ENCODE assay signal across 21 cellular contexts in the genomic region with DNA sequence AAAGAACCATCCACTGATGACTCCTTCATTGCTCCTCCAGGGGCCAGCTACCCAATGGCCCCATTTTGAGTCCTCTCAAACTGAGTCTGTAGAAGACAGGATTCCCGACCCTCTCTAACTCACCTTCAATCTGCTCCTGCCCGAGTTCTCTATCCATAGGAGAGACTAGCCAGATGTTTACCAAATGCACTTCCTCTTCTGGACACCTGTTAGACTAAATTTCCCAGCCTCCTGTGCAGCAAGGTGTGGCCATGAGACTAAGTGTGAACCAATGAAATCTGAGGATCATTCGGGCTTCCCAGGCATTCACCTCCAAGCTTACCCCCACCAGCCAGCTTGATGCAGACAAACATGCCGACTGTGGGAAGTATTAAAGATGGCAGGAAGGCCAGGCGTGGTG. TPM values are rescaled to one million over a fixed set of nuclear protein-coding genes. Genes with fewer than 3 reads are reported as not detected.
A peak's percentile ranks its signal among the peaks of the same experiment; 100 is the strongest.
DNase-seq lines count a peak whose midpoint lies in the region; ATAC-seq, FAIRE-seq and TF ChIP-seq lines count a peak whose summit lies in the region.
"Had no signal": no experiment of that assay in that cellular context is flagged by ENCODE, and none has a peak within 500 bp of the region (broad histone marks: within the 10 kb centered on the region; RNA-seq: fewer than 3 reads in every experiment).

No MANE protein-coding gene starts in this region.

- no peaks in the 10 kb centered on the region for H3K27me3 ChIP-seq in Karpas-422 (ENCODE audit: low read length)
- no peaks in the 10 kb centered on the region for H3K27me3 ChIP-seq in GM12878 (replicated peaks in 1 of 2; ENCODE audit: control insufficient read depth in 2 of 2, insufficient read depth in 2 of 2, low read length in 1 of 2)
- H3K27me3 ChIP-seq in parathyroid adenoma (ENCODE audit: control insufficient read depth, insufficient read depth, low read length) = no peaks in the 10 kb centered on the region
- H3K27me3 ChIP-seq: breast epithelium, MG63, upper lobe of right lung had no signal

- H3K27me3 Mint-ChIP-seq in Calu3 (ENCODE audit: unreplicated experiment) = no peaks in the 10 kb centered on the region
- H3K27me3 Mint-ChIP-seq: activated CD4-positive, alpha-beta T cell treated with anti-CD3 and anti-CD28 coated beads for 36 hours; natural killer cell treated with Interleukin-12 subunit alpha and Interleukin-12 subunit beta and Interleukin-15 and Interleukin-18, amount 100 ng/mL, for 72 hours had no signal

- no peak for TF ChIP-seq POLR2A in GM12878 (IDR thresholded peaks at IDR 0.05; ENCODE audit: low read depth, low read length)

- peaks cover 15% of the 10 kb centered on the region for H3K36me3 Mint-ChIP-seq in Calu3 (ENCODE audit: insufficient read depth, unreplicated experiment)
- H3K36me3 Mint-ChIP-seq: natural killer cell treated with Interleukin-12 subunit alpha and Interleukin-12 subunit beta and Interleukin-15 and Interleukin-18, amount 100 ng/mL, for 72 hours had no signal

- POLR2A ChIA-PET in GM12878 (lab: Charles Lee) = interaction anchor here (0.6 to 3.2 kb wide), 4 partner anchors 13 to 24 kb away, joined by 3 to 26 read pairs (median 5); no protein-coding TSS in a partner anchor

- H3K4me1 Mint-ChIP-seq in Calu3 (ENCODE audit: low read depth, unreplicated experiment) = peaks cover 32% of the 10 kb centered on the region

- H2AFZ ChIP-seq in Karpas-422 (ENCODE audit: low read length) (no peak overlapping the region), GM12878 (ENCODE audit: control insufficient read depth, low read depth, low read length) (no peak overlapping the region), parathyroid adenoma (no peak overlapping the region)

- H3K4me1 ChIP-seq in Karpas-422 (ENCODE audit: low read length) (peaks cover 32% of the 10 kb centered on the region), GM12878 (ENCODE audit: control insufficient read depth, insufficient read depth, low read length) (peaks cover 39% of the 10 kb centered on the region), parathyroid adenoma (peaks cover 6% of the 10 kb centered on the region)
- H3K4me1 ChIP-seq: breast epithelium had no signal

- DNase-seq in Calu3 = no peak
- DNase-seq in Karpas-422 = no peak
- DNase-seq in GM12878 (ENCODE audit: low read depth, low spot score) = no peak
- DNase-seq in NCI-H2029 (lab: John Stamatoyannopoulos, UW) = no peak
- DNase-seq: activated CD4-positive, alpha-beta T cell treated with anti-CD3 and anti-CD28 coated beads for 36 hours; activated naive CD4-positive, alpha-beta T cell treated with anti-CD3 and anti-CD28 coated beads for 36 hours; activated T-cell treated with anti-CD3 and anti-CD28 coated beads, Interleukin-2, amount 50 U/mL, for 48 hours; MG63; NCI-H2081; NCI-H2227 treated with DMSO at 0.1 percent for 48 hours; NCI-H69; RPMI8226; substantia nigra; T-helper 1 cell; upper lobe of right lung had no signal

- WGBS in GM12878 (ENCODE audit: insufficient coverage, insufficient replicate concordance, low lambda C conversion rate, missing lambda C conversion rate) = 79% methylated on average over 5 of the region's 5 CpGs

- BruUV-seq in Calu3 (replicated peaks; lab: Mats Ljungman, UMichigan) (no TSS peak), GM12878 (replicated peaks; lab: Mats Ljungman, UMichigan) (no TSS peak)

- H3K4me3 ChIP-seq in Karpas-422 (ENCODE audit: low read length) (no peak overlapping the region; the same call in 1 of the 2 replicates), GM12878 (0 out of 2 replicates have a peak overlapping the region, but pooled peaks have one; percentile 38), parathyroid adenoma (ENCODE audit: low read depth, low read length) (no peak overlapping the region)
- H3K4me3 ChIP-seq: breast epithelium, MG63, upper lobe of right lung had no signal

- ATAC-seq in GM12878 (no peak), GM18870 (IDR thresholded peaks at IDR 0.05; ENCODE audit: unreplicated experiment) (no peak), GM19328 (IDR thresholded peaks at IDR 0.05; ENCODE audit: unreplicated experiment) (no peak)
- ATAC-seq: activated CD4-positive, alpha-beta T cell treated with anti-CD3 and anti-CD28 coated beads for 36 hours; natural killer cell treated with Interleukin-12 subunit alpha and Interleukin-12 subunit beta and Interleukin-15 and Interleukin-18, amount 100 ng/mL, for 72 hours; upper lobe of right lung had no signal

- CTCF ChIA-PET in Calu3 (lab: Charles Lee) (no interaction called here), GM12878 (lab: Yijun Ruan, JAX) (interaction anchor here (2.7 to 3.3 kb wide), 3 partner anchors 11 to 20 kb away, joined by 8 to 11 read pairs (median 9); no protein-coding TSS in a partner anchor)

- H3K27ac ChIP-seq in Karpas-422 (ENCODE audit: low read length) (peak overlapping the region; percentile 83), GM12878 (ENCODE audit: control insufficient read depth, insufficient read depth) (peak overlapping the region; percentile 85; the same call in 1 of the 2 replicates), parathyroid adenoma (no peak overlapping the region)
- H3K27ac ChIP-seq: upper lobe of right lung had no signal

- in situ Hi-C loops in GM12878 (cut with MboI) = no loop called here

- H3K9ac ChIP-seq in Karpas-422 (ENCODE audit: low read length) (no peak overlapping the region), GM12878 (ENCODE audit: control insufficient read depth, insufficient read depth, low read length) (no peak overlapping the region), parathyroid adenoma (no peak overlapping the region)

- peak overlapping the region; percentile 77 for H3K4me2 ChIP-seq in Karpas-422 (ENCODE audit: low read depth, low read length, poor library complexity, severe bottlenecking)
- H3K4me2 ChIP-seq in GM12878 (ENCODE audit: control insufficient read depth, insufficient read depth) = peak overlapping the region; percentile 7; the same call in 1 of the 2 replicates
- peak overlapping the region; percentile 50 for H3K4me2 ChIP-seq in parathyroid adenoma (ENCODE audit: low read length)

- RAD21 ChIA-PET in GM12878 (lab: Charles Lee; ENCODE audit: unreplicated experiment) = interaction anchor here (0.6 to 3.4 kb wide), 4 partner anchors 7 to 230 kb away, joined by 3 to 37 read pairs (median 8); partner anchors contain the start of gene PISD

- H3K4me3 Mint-ChIP-seq in Calu3 (ENCODE audit: low read depth, unreplicated experiment) = no peak overlapping the region
- H3K4me3 Mint-ChIP-seq: activated CD4-positive, alpha-beta T cell treated with anti-CD3 and anti-CD28 coated beads for 36 hours; activated naive CD4-positive, alpha-beta T cell treated with anti-CD3 and anti-CD28 coated beads for 36 hours; natural killer cell treated with Interleukin-12 subunit alpha and Interleukin-12 subunit beta and Interleukin-15 and Interleukin-18, amount 100 ng/mL, for 72 hours had no signal

- FAIRE-seq in GM12878 (lab: Jason Lieb, UNC) = no peak
- FAIRE-seq: keratinocyte had no signal

- TF ChIP-seq RAD21 in GM12878 (IDR thresholded peaks at IDR 0.05; ENCODE audit: insufficient read depth, low read depth, low read length) = no peak

- H4K20me1 ChIP-seq in Karpas-422 (ENCODE audit: insufficient read depth, low read depth, low read length) (no peaks in the 10 kb centered on the region), GM12878 (ENCODE audit: control insufficient read depth, insufficient read depth) (no peaks in the 10 kb centered on the region; the same call in 1 of the 2 replicates)

- H3K9me3 ChIP-seq in Karpas-422 (ENCODE audit: low read length) (no peaks in the 10 kb centered on the region), GM12878 (replicated peaks; ENCODE audit: control insufficient read depth, insufficient read depth, low read length) (no peaks in the 10 kb centered on the region), parathyroid adenoma (ENCODE audit: control insufficient read depth, low read length) (no peaks in the 10 kb centered on the region)
- H3K9me3 ChIP-seq: breast epithelium, MG63, upper lobe of right lung had no signal

- H3K9me2 ChIP-seq in Karpas-422 (replicated peaks; ENCODE audit: insufficient read depth, low read length) = no peaks in the 10 kb centered on the region

- H3K36me3 ChIP-seq in Karpas-422 (ENCODE audit: insufficient read depth, low read length) (no peaks in the 10 kb centered on the region), GM12878 (ENCODE audit: control insufficient read depth in 2 of 2, insufficient read depth in 2 of 2, low read length in 1 of 2) (no peaks in the 10 kb centered on the region), parathyroid adenoma (ENCODE audit: control insufficient read depth, insufficient read depth, low read length) (no peaks in the 10 kb centered on the region)
- H3K36me3 ChIP-seq: breast epithelium had no signal

- H3K27ac Mint-ChIP-seq in Calu3 (ENCODE audit: unreplicated experiment) = peak overlapping the region; percentile 18
- H3K27ac Mint-ChIP-seq: activated naive CD4-positive, alpha-beta T cell treated with anti-CD3 and anti-CD28 coated beads for 36 hours; natural killer cell treated with Interleukin-12 subunit alpha and Interleukin-12 subunit beta and Interleukin-15 and Interleukin-18, amount 100 ng/mL, for 72 hours had no signal

- H3K79me2 ChIP-seq in Karpas-422 (ENCODE audit: low read length) (peaks cover 91% of the 10 kb centered on the region), GM12878 (ENCODE audit: control insufficient read depth, insufficient read depth, low read length) (peaks cover 70% of the 10 kb centered on the region), parathyroid adenoma (peaks cover 27% of the 10 kb centered on the region)

- SMC1A ChIA-PET in GM12878 (lab: Charles Lee; ENCODE audit: uncharacterized antibody, unreplicated experiment) = interaction anchor here (1.1 to 1.9 kb wide), 3 partner anchors 11 to 98 kb away, joined by 3 to 20 read pairs (median 4); no protein-coding TSS in a partner anchor

- TF ChIP-seq CTCF in Calu3 (IDR thresholded peaks at IDR 0.05; ENCODE audit: unreplicated experiment) (no peak), GM12878 (IDR thresholded peaks at IDR 0.05 in 2 of 3, conservative IDR thresholded peaks at IDR 0.05 in 1 of 3; ENCODE audit: control insufficient read depth in 2 of 3, extremely low read depth in 1 of 3, insufficient read depth in 1 of 3, low read depth in 3 of 3, low read length in 3 of 3) (no peak), parathyroid adenoma (IDR thresholded peaks at IDR 0.05) (no peak)

- no peak for TF ChIP-seq EP300 in GM12878 (IDR thresholded peaks at IDR 0.05; ENCODE audit: borderline replicate concordance in 1 of 2, control insufficient read depth in 1 of 2, low read depth in 2 of 2, low read length in 2 of 2)

- intact Hi-C loops in Calu3 (cut with micrococcal nuclease; ENCODE audit: unreplicated experiment) = no loop called here
- intact Hi-C loops in GM12878 (cut with micrococcal nuclease; ENCODE audit: unreplicated experiment) = no loop called here

- H3K9me3 Mint-ChIP-seq in Calu3 (ENCODE audit: low read depth, unreplicated experiment) = no peaks in the 10 kb centered on the region
- H3K9me3 Mint-ChIP-seq: activated naive CD4-positive, alpha-beta T cell treated with anti-CD3 and anti-CD28 coated beads for 36 hours; natural killer cell treated with Interleukin-12 subunit alpha and Interleukin-12 subunit beta and Interleukin-15 and Interleukin-18, amount 100 ng/mL, for 72 hours had no signal

RNA-seq across cellular contexts. Expression of gene PISD, which starts 7.6 kb away (rescaled TPM):
- total RNA-seq in Calu3 (2022) (45.9 and 53.4 TPM in 2 replicates), GM12878 (2014; rRNA removed) (41.3 and 44.7 TPM in 2 replicates), GM12878 (2014; rRNA removed; fragmentation: Illumina TruSeq; extraction: Trizol) (24.2 and 25.8 TPM in 2 replicates), GM12878 (2021) (62.7 and 63.4 TPM in 2 replicates)
- 31.6 and 45.8 TPM in 2 replicates for total RNA-seq in Karpas-422 (2014; rRNA removed; shearing (Covaris generic); ENCODE audit: low replicate concordance)
- total RNA-seq in GM12878 (2013; cell fraction: nucleolus; rRNA removed) = 75.1 and 77.2 TPM in 2 replicates
- polyA plus RNA-seq in GM12878 (2011; ENCODE audit: low read depth) = 18.1 TPM
- polyA plus RNA-seq in GM12878 (2011; rRNA removed) (22.5 and 46.8 TPM in 2 replicates), GM12878 (2014; fragmentation: Illumina TruSeq; extraction: Trizol) (24.5 and 36.9 TPM in 2 replicates), GM12878 (2014; fragmentation: Nextera tagmentation; extraction: Ambion mirVana) (10 to 100 TPM; 31.1 to 44.9 TPM), GM12878 (2014; rRNA removed) (49.1 and 51.4 TPM in 2 replicates), GM12878 (2016; fragmentation: Nextera tagmentation; extraction: Ambion mirVana) (10 to 100 TPM; 48.3 to 54.9 TPM)
- polyA plus RNA-seq in GM12878 (2011; cell fraction: cytosol; rRNA removed) = 66.2 and 74.7 TPM in 2 replicates
- 157 and 166 TPM in 2 replicates for polyA plus RNA-seq in GM12878 (2011; cell fraction: nucleus; rRNA removed)
- polyA plus RNA-seq in GM12878 (2012) = 34.4 and 39.1 TPM in 2 replicates
- polyA minus RNA-seq in GM12878 (2011; rRNA and poly(A)+ RNA removed) = 28.3 and 51.8 TPM in 2 replicates
- polyA minus RNA-seq in GM12878 (2011; cell fraction: cytosol; rRNA and poly(A)+ RNA removed) = 19.8 and 21.5 TPM in 2 replicates
- 24.8 and 28.7 TPM in 2 replicates for polyA minus RNA-seq in GM12878 (2011; cell fraction: nucleus; rRNA and poly(A)+ RNA removed)

Comparison
In these comparisons a context has a peak if more than half of its experiments do, and no peak if none do; other contexts are left out.
1. H3K4me2 ChIP-seq: peak in every context shown above with its lines; median percentile 77 in Karpas-422; 50 in parathyroid adenoma; 7 in GM12878.